Comparison of ENCODE assay signal across 32 cellular contexts in the genomic region with DNA sequence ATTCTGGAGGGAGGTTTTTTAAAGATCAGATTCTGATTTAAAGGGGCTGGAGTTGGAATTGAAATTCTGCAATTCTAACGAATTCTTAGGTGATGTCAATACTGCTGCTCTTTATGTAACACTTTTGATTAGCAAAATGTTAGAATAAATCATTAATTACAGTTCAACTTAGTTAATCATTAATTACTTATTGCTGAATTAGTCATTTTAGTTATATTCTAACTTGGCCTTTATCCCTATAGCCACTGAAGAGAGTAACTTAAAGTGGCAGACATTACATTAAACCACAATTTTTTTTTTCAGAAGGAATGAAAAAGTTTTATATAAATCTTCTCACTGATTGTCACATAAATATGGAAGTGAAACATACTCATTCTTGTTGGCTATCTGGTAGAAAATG.
"Had no signal": no experiment of that assay in that cellular context is flagged by ENCODE, and none has a peak within 500 bp of the region (broad histone marks: within the 10 kb centered on the region; RNA-seq: fewer than 3 reads in every experiment).

No MANE protein-coding gene starts in this region.

- H3K27me3 ChIP-seq: cardiac muscle cell had no signal

- ATAC-seq: activated T-cell treated with anti-CD3 and anti-CD28 coated beads, Interleukin-2, amount 50 U/mL, for 72 hours; activated T-helper 17 cell treated with anti-CD3 and anti-CD28 coated beads, Interleukin-2, amount 50 U/mL, for 72 hours had no signal

- H3K4me3 ChIP-seq: cardiac muscle cell, PC-9 had no signal

- H3K27ac ChIP-seq: cardiac muscle cell, PC-9, WERI-Rb-1 had no signal

- DNase-seq: activated CD4-positive, alpha-beta memory T cell treated with anti-CD3 and anti-CD28 coated beads, Interleukin-2, amount 10 ng/mL, durations not matched to agents 7 days and 5 days; activated CD4-positive, alpha-beta T cell treated with anti-CD3 and anti-CD28 coated beads for 1 hour; activated CD4-positive, alpha-beta T cell treated with anti-CD3 and anti-CD28 coated beads for 48 hours; activated CD4-positive, CD25-positive, alpha-beta regulatory T cell; activated effector memory CD4-positive, alpha-beta T cell treated with anti-CD3 and anti-CD28 coated beads, Interleukin-2, amount 50 U/mL, for 16 hours; activated naive CD4-positive, alpha-beta T cell; activated naive CD4-positive, alpha-beta T cell treated with anti-CD3 and anti-CD28 coated beads, Interleukin-2, amount 50 U/mL, for 16 hours; activated naive CD8-positive, alpha-beta T cell treated with anti-CD3 and anti-CD28 coated beads for 36 hours; activated T-cell treated with anti-CD3 and anti-CD28 coated beads, Interleukin-2, amount 50 U/mL, for 1 hour; activated T-cell treated with anti-CD3 and anti-CD28 coated beads, Interleukin-2, amount 50 U/mL, for 72 hours; amniotic stem cell; aorta; KG1; MM.1S; MV-4-11; NCI-H1092; NCI-H1417; NCI-H146; NCI-H187; NCI-H2029 treated with DMSO at 0.1 percent for 48 hours; NCI-H2107; NCI-H2171; NCI-H510A; NCI-H526; NCI-H748 treated with DMSO at 0.1 percent for 48 hours; NK-92 treated with Interleukin-12 subunit alpha and Interleukin-12 subunit beta, amount 100 ng/mL, for 24 hours; PC-9; Right ventricle myocardium superior; T1000; WERI-Rb-1 had no signal

- H3K36me3 ChIP-seq: cardiac muscle cell, WERI-Rb-1 had no signal
